ENCODE assay signal across 2 cellular contexts in genomic region chr9:91946825-91947224, GRCh38.
TF ChIP-seq lines count a peak whose summit lies in the region.

No MANE protein-coding gene starts in this region.

TF ChIP-seq in HEK293, 187 proteins besides CTCF, POLR2A, EP300 and RAD21 (continued from another document):
- TF ChIP-seq, protein P1, sequence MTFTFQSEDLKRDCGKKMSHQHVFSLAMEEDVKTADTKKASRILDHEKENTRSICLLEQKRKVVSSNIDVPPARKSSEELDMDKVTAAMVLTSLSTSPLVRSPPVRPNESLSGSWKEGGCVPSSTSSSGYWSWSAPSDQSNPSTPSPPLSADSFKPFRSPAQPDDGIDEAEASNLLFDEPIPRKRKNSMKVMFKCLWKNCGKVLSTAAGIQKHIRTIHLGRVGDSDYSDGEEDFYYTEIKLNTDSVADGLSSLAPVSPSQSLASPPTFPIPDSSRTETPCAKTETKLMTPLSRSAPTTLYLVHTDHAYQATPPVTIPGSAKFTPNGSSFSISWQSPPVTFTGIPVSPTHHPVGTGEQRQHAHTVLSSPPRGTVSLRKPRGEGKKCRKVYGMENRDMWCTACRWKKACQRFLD (tag by site-specific recombination; IDR thresholded peaks at IDR 0.05), result no peak
- TF ChIP-seq KLF8 (tag by site-specific recombination; IDR thresholded peaks at IDR 0.05), result no peak
- TF ChIP-seq ZNF510 (tag by site-specific recombination; IDR thresholded peaks at IDR 0.05; ENCODE audit: insufficient replicate concordance), result no peak
- TF ChIP-seq ZBTB8A (tag by site-specific recombination; IDR thresholded peaks at IDR 0.05), result no peak
- no peak for TF ChIP-seq ZNF174 (tag by site-specific recombination; IDR thresholded peaks at IDR 0.05)
- peak; percentile 92 for TF ChIP-seq FEZF1 (tag by site-specific recombination; IDR thresholded peaks at IDR 0.05)
- peak; percentile 49 for TF ChIP-seq OSR2 (tag by site-specific recombination; IDR thresholded peaks at IDR 0.05)
- TF ChIP-seq, protein P2, sequence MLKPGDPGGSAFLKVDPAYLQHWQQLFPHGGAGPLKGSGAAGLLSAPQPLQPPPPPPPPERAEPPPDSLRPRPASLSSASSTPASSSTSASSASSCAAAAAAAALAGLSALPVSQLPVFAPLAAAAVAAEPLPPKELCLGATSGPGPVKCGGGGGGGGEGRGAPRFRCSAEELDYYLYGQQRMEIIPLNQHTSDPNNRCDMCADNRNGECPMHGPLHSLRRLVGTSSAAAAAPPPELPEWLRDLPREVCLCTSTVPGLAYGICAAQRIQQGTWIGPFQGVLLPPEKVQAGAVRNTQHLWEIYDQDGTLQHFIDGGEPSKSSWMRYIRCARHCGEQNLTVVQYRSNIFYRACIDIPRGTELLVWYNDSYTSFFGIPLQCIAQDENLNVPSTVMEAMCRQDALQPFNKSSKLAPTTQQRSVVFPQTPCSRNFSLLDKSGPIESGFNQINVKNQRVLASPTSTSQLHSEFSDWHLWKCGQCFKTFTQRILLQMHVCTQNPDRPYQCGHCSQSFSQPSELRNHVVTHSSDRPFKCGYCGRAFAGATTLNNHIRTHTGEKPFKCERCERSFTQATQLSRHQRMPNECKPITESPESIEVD (tag by site-specific recombination; IDR thresholded peaks at IDR 0.05), result peak; percentile 90
- peak; percentile 55; the same call in 1 of the 2 replicates for TF ChIP-seq SCRT1 (tag by site-specific recombination; IDR thresholded peaks at IDR 0.05; ENCODE audit: borderline replicate concordance)
- no peak for TF ChIP-seq ZNF114 (tag by site-specific recombination; IDR thresholded peaks at IDR 0.05)
- no peak for TF ChIP-seq ZNF391 (tag by site-specific recombination; IDR thresholded peaks at IDR 0.05; ENCODE audit: borderline replicate concordance, low read depth)
- TF ChIP-seq SCRT2 (tag by site-specific recombination; IDR thresholded peaks at IDR 0.05), result peak; percentile 86
- TF ChIP-seq KLF9 (tag by site-specific recombination; IDR thresholded peaks at IDR 0.05; ENCODE audit: low read depth), result no peak
- no peak for TF ChIP-seq ZNF37A (tag by site-specific recombination; IDR thresholded peaks at IDR 0.05)
- TF ChIP-seq ZEB2 (tag by site-specific recombination; IDR thresholded peaks at IDR 0.05), result no peak
- peak; percentile 19; the same call in 1 of the 2 replicates for TF ChIP-seq SP7 (tag by site-specific recombination; IDR thresholded peaks at IDR 0.05)
- no peak for TF ChIP-seq EGR2 (tag by site-specific recombination; IDR thresholded peaks at IDR 0.05; ENCODE audit: low read depth)
- no peak for TF ChIP-seq ZNF26 (tag by site-specific recombination; IDR thresholded peaks at IDR 0.05)

TF ChIP-seq in HEK293T, 16 proteins besides CTCF, POLR2A, EP300 and RAD21 (continued from another document):
- TF ChIP-seq ZNF384 (IDR thresholded peaks at IDR 0.05) (no peak), ARNT (IDR thresholded peaks at IDR 0.05) (no peak), PKNOX1 (IDR thresholded peaks at IDR 0.05) (no peak), TARDBP (IDR thresholded peaks at IDR 0.05) (no peak), NFRKB (IDR thresholded peaks at IDR 0.05) (no peak)
